Comparison of ENCODE assay signal across 27 cellular contexts in the genomic region with DNA sequence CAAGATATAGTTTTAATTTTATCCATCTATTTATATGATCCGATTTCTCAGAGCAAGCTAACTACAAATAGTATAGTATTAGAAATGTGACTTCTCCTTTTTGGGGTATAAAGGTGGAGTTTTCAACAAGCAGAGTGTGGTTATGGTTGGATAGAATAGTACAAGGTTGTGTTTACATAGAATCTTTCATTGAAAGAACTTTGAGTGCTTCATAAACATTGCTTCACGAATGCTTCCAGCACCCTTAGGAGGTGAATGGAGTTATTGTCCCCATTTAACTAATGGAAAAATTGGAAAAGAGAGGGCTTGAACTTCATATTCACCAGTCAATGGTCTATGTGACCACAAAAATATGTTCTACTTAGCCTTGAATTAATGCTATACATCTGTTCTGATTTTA.
"Had no signal": no experiment of that assay in that cellular context is flagged by ENCODE, and none has a peak within 500 bp of the region (broad histone marks: within the 10 kb centered on the region; RNA-seq: fewer than 3 reads in every experiment).

No MANE protein-coding gene starts in this region.

- DNase-seq: activated CD4-positive, alpha-beta memory T cell treated with anti-CD3 and anti-CD28 coated beads for 36 hours; activated CD4-positive, alpha-beta T cell treated with anti-CD3 and anti-CD28 coated beads, Interleukin-2, amount 10 ng/mL, durations not matched to agents 7 days and 5 days; activated CD4-positive, CD25-positive, alpha-beta regulatory T cell; activated CD8-positive, alpha-beta memory T cell treated with anti-CD3 and anti-CD28 coated beads for 24 hours; activated effector memory CD4-positive, alpha-beta T cell treated with anti-CD3 and anti-CD28 coated beads, Interleukin-2, amount 50 U/mL, for 16 hours; activated naive CD4-positive, alpha-beta T cell treated with Interleukin-2 at 50 U/mL for 16 hours; activated T-cell treated with anti-CD3 and anti-CD28 coated beads, Interleukin-2, amount 50 U/mL, for 4 hours; amygdala; KG1; NCI-H1092 treated with DMSO at 0.1 percent for 48 hours; NCI-H1417 treated with DMSO at 0.1 percent for 48 hours; NCI-H1694; NCI-H2029; NCI-H446 treated with DMSO at 0.1 percent for 48 hours; NCI-H526 treated with DMSO at 0.1 percent for 48 hours; NK-92 treated with Interleukin-12 subunit alpha and Interleukin-12 subunit beta, amount 100 ng/mL, for 24 hours; RPMI8226 had no signal

- H3K4me1 Mint-ChIP-seq: activated CD4-positive, alpha-beta T cell treated with anti-CD3 and anti-CD28 coated beads, Interleukin-2, amount 10 ng/mL, durations not matched to agents 7 days and 5 days; brain; central memory CD8-positive, alpha-beta T cell had no signal

- H3K27ac Mint-ChIP-seq: activated CD4-positive, alpha-beta memory T cell treated with anti-CD3 and anti-CD28 coated beads for 36 hours; activated CD4-positive, alpha-beta T cell treated with anti-CD3 and anti-CD28 coated beads, Interleukin-2, amount 10 ng/mL, durations not matched to agents 7 days and 5 days; activated naive CD8-positive, alpha-beta T cell; brain; T-helper 1 cell treated with Interleukin-12 subunit alpha and Interleukin-12 subunit beta and Interleukin-4 antibody, amounts not matched to agents 30 μg/mL and 1 μg/mL, for 36 hours had no signal

- H3K27me3 Mint-ChIP-seq: activated CD4-positive, alpha-beta memory T cell treated with anti-CD3 and anti-CD28 coated beads for 36 hours; brain; central memory CD8-positive, alpha-beta T cell had no signal

- H3K36me3 Mint-ChIP-seq: activated CD4-positive, alpha-beta memory T cell treated with anti-CD3 and anti-CD28 coated beads for 36 hours; brain had no signal

- H3K36me3 ChIP-seq: SJCRH30 had no signal

- FAIRE-seq: astrocyte had no signal

- H3K9me3 ChIP-seq: SJCRH30 had no signal

- H3K4me3 Mint-ChIP-seq: activated CD4-positive, alpha-beta memory T cell treated with anti-CD3 and anti-CD28 coated beads for 36 hours; activated CD4-positive, alpha-beta T cell treated with anti-CD3 and anti-CD28 coated beads, Interleukin-2, amount 10 ng/mL, durations not matched to agents 7 days and 5 days; activated naive CD8-positive, alpha-beta T cell; activated T-cell treated with anti-CD3 and anti-CD28 coated beads, Interleukin-2, amount 50 U/mL, for 4 hours; brain; central memory CD8-positive, alpha-beta T cell; T-helper 1 cell treated with Interleukin-12 subunit alpha and Interleukin-12 subunit beta and Interleukin-4 antibody, amounts not matched to agents 30 μg/mL and 1 μg/mL, for 36 hours had no signal

- H3K27ac ChIP-seq: SJCRH30, VCaP had no signal

- H3K4me3 ChIP-seq: SJCRH30 had no signal

- H3K27me3 ChIP-seq: SJCRH30 had no signal

- ATAC-seq: activated T-cell treated with anti-CD3 and anti-CD28 coated beads, Interleukin-2, amount 50 U/mL, for 4 hours; Panc1; Right ventricle myocardium inferior; SK-N-SH treated with all-trans-retinoic acid at 6 μM for 48 hours had no signal

- H3K9me3 Mint-ChIP-seq: activated CD4-positive, alpha-beta memory T cell treated with anti-CD3 and anti-CD28 coated beads for 36 hours; activated CD4-positive, alpha-beta T cell treated with anti-CD3 and anti-CD28 coated beads, Interleukin-2, amount 10 ng/mL, durations not matched to agents 7 days and 5 days; activated T-cell treated with anti-CD3 and anti-CD28 coated beads, Interleukin-2, amount 50 U/mL, for 4 hours; central memory CD8-positive, alpha-beta T cell; T-helper 1 cell treated with Interleukin-12 subunit alpha and Interleukin-12 subunit beta and Interleukin-4 antibody, amounts not matched to agents 30 μg/mL and 1 μg/mL, for 36 hours had no signal
